Comparison of ENCODE assay signal across 8 cellular contexts in the genomic region with DNA sequence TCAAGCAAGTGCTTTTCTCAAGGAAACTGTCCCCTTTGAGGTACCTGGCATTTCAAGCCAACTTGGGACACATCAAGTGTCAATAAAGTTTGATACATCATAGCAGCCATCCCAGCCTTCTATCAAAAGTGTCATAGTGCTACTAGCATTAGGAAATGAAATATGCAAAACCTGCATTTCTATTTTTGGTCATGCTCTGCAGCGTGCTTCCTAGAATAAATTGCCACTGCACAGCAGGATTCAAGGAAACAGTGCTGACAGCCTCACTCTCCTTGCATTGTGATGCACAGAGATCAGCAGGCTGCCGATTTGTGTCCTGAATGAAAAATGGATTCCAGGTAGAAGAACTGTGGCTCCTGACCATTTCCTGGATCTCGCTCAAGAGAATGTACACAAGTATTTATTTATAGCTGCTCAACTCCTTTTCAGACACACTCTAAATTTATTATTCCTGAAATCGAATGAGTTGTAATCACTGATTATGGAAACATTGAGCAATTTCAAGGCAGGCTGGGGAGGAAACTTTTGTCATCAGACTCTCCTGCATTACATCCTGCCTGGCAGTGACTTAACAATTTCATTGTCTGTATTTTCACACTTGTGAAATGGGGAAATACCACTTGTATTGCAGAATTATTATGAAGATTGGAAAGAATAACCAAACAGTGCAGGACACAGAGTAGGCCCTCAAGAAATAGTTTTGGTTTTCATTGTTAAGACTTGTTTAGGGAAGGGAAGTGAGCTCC.
DNase-seq lines count a peak whose midpoint lies in the region; ATAC-seq and TF ChIP-seq lines count a peak whose summit lies in the region.

No MANE protein-coding gene starts in this region.

- no peak for TF ChIP-seq CTCF in GM13977 (IDR thresholded peaks at IDR 0.05; ENCODE audit: extremely low read depth, insufficient read depth, missing control alignments)

- H3K4me1 ChIP-seq in HUES6 (ENCODE audit: control insufficient read depth, insufficient read depth, low read length): peaks cover 43% of the 10 kb centered on the region

- peaks cover 28% of the 10 kb centered on the region for H3K9me3 ChIP-seq in HUES6 (ENCODE audit: control insufficient read depth, insufficient read depth, low read depth, low read length)

- H3K27me3 ChIP-seq in HUES6 (ENCODE audit: control insufficient read depth, insufficient read depth, low read length): no peaks in the 10 kb centered on the region

- in situ Hi-C loops in GM13977 (cut with MboI; ENCODE audit: low pct_unique_long_range_greater_than_20kb, low sequenced_read_pairs, unreplicated experiment): no loop called here

- H3K27ac ChIP-seq in HUES6 (ENCODE audit: low read depth, low read length): peak overlapping the region; percentile 82

- peak overlapping the region; percentile 49 for H3K9ac ChIP-seq in HUES6 (ENCODE audit: low read length)

- ATAC-seq in HG02970 (IDR thresholded peaks at IDR 0.05; ENCODE audit: low FRiP score, unreplicated experiment) (no peak), HG02678 (IDR thresholded peaks at IDR 0.05; ENCODE audit: unreplicated experiment) (no peak)

- DNase-seq in AG08395 (ENCODE audit: low spot score): peak; percentile 44
- peak; percentile 71 for DNase-seq in amniotic epithelial cell (ENCODE audit: low read depth)
- peak; percentile 14 for DNase-seq in kidney glomerular epithelial cell (lab: John Stamatoyannopoulos, UW)
- DNase-seq in SW480 (ENCODE audit: low spot score): no peak
- no peak for DNase-seq in GM13977 (ENCODE audit: low spot score)

- no peak overlapping the region for H3K4me3 ChIP-seq in HUES6 (ENCODE audit: low read depth, low read length)

- H3K36me3 ChIP-seq in HUES6 (ENCODE audit: control insufficient read depth, insufficient read depth, low read length): no peaks in the 10 kb centered on the region

Comparison
In these comparisons a context has a peak if more than half of its experiments do, and no peak if none do; other contexts are left out.
1. DNase-seq: peak in AG08395 (single experiment), amniotic epithelial cell (single experiment) and kidney glomerular epithelial cell (single experiment); none in SW480 (single experiment) and GM13977 (single experiment).